ENCODE assay signal across 31 cellular contexts in the genomic region with DNA sequence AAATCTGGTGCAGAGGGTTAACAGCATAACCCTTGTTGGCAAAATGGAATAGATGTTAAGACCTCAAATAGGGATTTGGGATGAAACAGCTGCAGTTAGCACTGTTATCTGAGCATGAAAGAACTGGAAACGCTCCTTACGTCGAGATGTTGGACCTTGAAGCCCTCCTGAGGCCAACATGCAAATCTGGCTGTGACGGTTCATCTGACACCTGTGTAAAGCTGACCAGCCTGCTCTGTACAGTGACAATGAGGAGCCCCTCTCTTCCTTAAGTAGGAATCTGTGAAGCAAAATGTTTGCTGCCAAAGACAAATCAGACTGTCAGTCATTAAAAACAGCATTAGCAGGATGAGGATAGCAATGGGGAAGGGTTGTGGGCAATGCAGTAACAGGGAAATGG.
"Had no signal": no experiment of that assay in that cellular context is flagged by ENCODE, and none has a peak within 500 bp of the region (broad histone marks: within the 10 kb centered on the region; RNA-seq: fewer than 3 reads in every experiment).

No MANE protein-coding gene starts in this region.

- H3K36me3 ChIP-seq: uterus had no signal

- H3K9ac ChIP-seq: parathyroid adenoma had no signal

- H3K9me3 ChIP-seq: esophagus squamous epithelium, left lung, lower lobe of right lung, right lobe of liver, testis, transverse colon, uterus had no signal

- ATAC-seq: activated T-cell treated with anti-CD3 and anti-CD28 coated beads, Interleukin-2, amount 50 U/mL, for 4 hours; activated T-helper 17 cell treated with anti-CD3 and anti-CD28 coated beads, Interleukin-2, amount 50 U/mL, for 72 hours; left lung; lower lobe of right lung; naive thymus-derived CD8-positive, alpha-beta T cell; right lobe of liver; stimulated activated naive CD8-positive, alpha-beta T cell treated with anti-CD3 and anti-CD28 coated beads, Interleukin-15, Interleukin-2, amounts not matched to agents 100 U/mL and 50 U/mL, for 24 hours had no signal

- FAIRE-seq: astrocyte had no signal

- DNase-seq: activated CD4-positive, alpha-beta memory T cell treated with anti-CD3 and anti-CD28 coated beads for 36 hours; activated CD4-positive, alpha-beta T cell treated with anti-CD3 and anti-CD28 coated beads, Interleukin-2, amount 10 ng/mL, durations not matched to agents 24 days and 14 days; activated CD4-positive, CD25-positive, alpha-beta regulatory T cell treated with anti-CD3 and anti-CD28 coated beads, Interleukin-2, amount 50 U/mL, for 72 hours; activated gamma-delta T cell treated with Interleukin-2 at 50 U/mL for 16 hours; activated naive CD4-positive, alpha-beta T cell treated with anti-CD3 and anti-CD28 coated beads, Interleukin-2, amount 50 U/mL, for 16 hours; activated T-cell treated with anti-CD3 and anti-CD28 coated beads, Interleukin-2, amount 50 U/mL, for 4 hours; amniotic stem cell; central memory CD4-positive, alpha-beta T cell; effector CD4-positive, alpha-beta T cell; esophagus squamous epithelium; foreskin melanocyte; kidney glomerular epithelial cell; left lung; lower lobe of right lung; mesenchymal stem cell; naive thymus-derived CD8-positive, alpha-beta T cell; nucleus accumbens; right lobe of liver; stimulated activated CD4-positive, alpha-beta T cell treated with anti-CD3 and anti-CD28 coated beads, Interleukin-2, amount 100 ng/mL, for 48 hours; stimulated activated naive CD8-positive, alpha-beta T cell treated with anti-CD3 and anti-CD28 coated beads, Interleukin-15, Interleukin-2, amounts not matched to agents 100 U/mL and 50 U/mL, for 24 hours; T-helper 9 cell; testis; transverse colon; uterus; WERI-Rb-1 had no signal

- H3K27ac Mint-ChIP-seq: activated CD4-positive, alpha-beta memory T cell treated with anti-CD3 and anti-CD28 coated beads for 36 hours; activated CD4-positive, alpha-beta T cell treated with anti-CD3 and anti-CD28 coated beads, Interleukin-2, amount 10 ng/mL, durations not matched to agents 24 days and 14 days; activated T-helper 17 cell treated with anti-CD3 and anti-CD28 coated beads, Interleukin-2, amount 50 U/mL, for 72 hours; dendritic cell treated with granulocyte-macrophage colony-stimulating factor and Interleukin-4, amounts not matched to agents 40 ng/mL and 50 ng/mL, for 4 days had no signal

- H3K27ac ChIP-seq: epithelial cell of prostate, esophagus squamous epithelium, left lung, lower lobe of right lung, parathyroid adenoma, right lobe of liver, testis, transverse colon, uterus, WERI-Rb-1 had no signal

- H2AFZ ChIP-seq: parathyroid adenoma had no signal

- H3K4me3 ChIP-seq: esophagus squamous epithelium, left lung, lower lobe of right lung, right lobe of liver, testis, transverse colon, uterus had no signal

- H3K27me3 ChIP-seq: esophagus squamous epithelium, left lung, right lobe of liver, testis, transverse colon, uterus had no signal

- H3K4me3 Mint-ChIP-seq: activated CD4-positive, alpha-beta memory T cell treated with anti-CD3 and anti-CD28 coated beads for 36 hours; activated CD4-positive, alpha-beta T cell treated with anti-CD3 and anti-CD28 coated beads, Interleukin-2, amount 10 ng/mL, durations not matched to agents 24 days and 14 days; activated T-cell treated with anti-CD3 and anti-CD28 coated beads, Interleukin-2, amount 50 U/mL, for 4 hours; activated T-helper 17 cell treated with anti-CD3 and anti-CD28 coated beads, Interleukin-2, amount 50 U/mL, for 72 hours; dendritic cell treated with granulocyte-macrophage colony-stimulating factor and Interleukin-4, amounts not matched to agents 40 ng/mL and 50 ng/mL, for 4 days; naive thymus-derived CD8-positive, alpha-beta T cell; neural crest cell had no signal

- H3K9me3 Mint-ChIP-seq: activated CD4-positive, alpha-beta memory T cell treated with anti-CD3 and anti-CD28 coated beads for 36 hours; activated CD4-positive, alpha-beta T cell treated with anti-CD3 and anti-CD28 coated beads, Interleukin-2, amount 10 ng/mL, durations not matched to agents 24 days and 14 days; activated T-cell treated with anti-CD3 and anti-CD28 coated beads, Interleukin-2, amount 50 U/mL, for 4 hours; activated T-helper 17 cell treated with anti-CD3 and anti-CD28 coated beads, Interleukin-2, amount 50 U/mL, for 72 hours; dendritic cell treated with granulocyte-macrophage colony-stimulating factor and Interleukin-4, amounts not matched to agents 40 ng/mL and 50 ng/mL, for 4 days; neural crest cell had no signal

- H3K79me2 ChIP-seq: parathyroid adenoma had no signal
